25 cellular contexts compared by ENCODE assay signal in genomic region chr3:124256156-124256555, GRCh38.
DNase-seq lines count a peak whose midpoint lies in the region; TF ChIP-seq lines count a peak whose summit lies in the region.
"Had no signal": no experiment of that assay in that cellular context is flagged by ENCODE, and none has a peak within 500 bp of the region (broad histone marks: within the 10 kb centered on the region; RNA-seq: fewer than 3 reads in every experiment).

No MANE protein-coding gene starts in this region.

- H3K27ac ChIP-seq in ascending aorta (peak overlapping the region; percentile 83 to 88), suprapubic skin (peak overlapping the region; percentile 50)
- H3K27ac ChIP-seq: C4-2B had no signal

- H3K9me3 ChIP-seq in ascending aorta, result no peaks in the 10 kb centered on the region
- H3K9me3 ChIP-seq in suprapubic skin, result no peaks in the 10 kb centered on the region
- H3K9me3 ChIP-seq: adrenal gland, heart left ventricle had no signal

- no peak for TF ChIP-seq EP300 in suprapubic skin (IDR thresholded peaks at IDR 0.05)

- H3K4me1 ChIP-seq in ascending aorta (peaks cover 6 to 34% of the 10 kb centered on the region in 2 donors), suprapubic skin (peaks cover 48% of the 10 kb centered on the region)

- intact Hi-C loops in ascending aorta (cut with DNase I), result no loop called here

- no peaks in the 10 kb centered on the region for H3K36me3 ChIP-seq in ascending aorta
- H3K36me3 ChIP-seq in suprapubic skin, result no peaks in the 10 kb centered on the region
- H3K36me3 ChIP-seq: adrenal gland, heart left ventricle had no signal

- TF ChIP-seq CTCF in ascending aorta (IDR thresholded peaks at IDR 0.05) (no peak), suprapubic skin (IDR thresholded peaks at IDR 0.05) (no peak)

- 68% methylated on average over 1 of the region's 1 CpG for WGBS in suprapubic skin

- TF ChIP-seq POLR2A in suprapubic skin (IDR thresholded peaks at IDR 0.05), result no peak

- H3K4me3 ChIP-seq in ascending aorta (no peak overlapping the region), suprapubic skin (no peak overlapping the region)
- H3K4me3 ChIP-seq: adrenal gland, heart left ventricle, lung had no signal

- DNase-seq in NCI-H1417 (lab: John Stamatoyannopoulos, UW) (peak in 2 of 3 experiments; percentile 14 to 47), NCI-H1417 treated with DMSO at 0.1 percent for 48 hours (lab: John Stamatoyannopoulos, UW) (no peak), ascending aorta (ENCODE audit: low spot score in 2 of 2) (no peak), islet precursor cell (peak; percentile 89), suprapubic skin (ENCODE audit: low spot score in 2 of 2) (no peak), NCI-H82 (lab: John Stamatoyannopoulos, UW) (no peak), dermis blood vessel endothelial cell (no peak), SKM-1 (lab: John Stamatoyannopoulos, UW; ENCODE audit: unreplicated experiment) (no peak)
- DNase-seq: 8988T; activated CD4-positive, alpha-beta T cell treated with anti-CD3 and anti-CD28 coated beads for 36 hours; activated CD8-positive, alpha-beta T cell treated with anti-CD3 and anti-CD28 coated beads for 36 hours; activated naive CD4-positive, alpha-beta T cell treated with anti-CD3 and anti-CD28 coated beads for 36 hours; adrenal gland; effector CD8-positive, alpha-beta T cell; GF-D8; HCEC 1CT; heart left ventricle; MV-4-11; NCI-H187; nephron progenitor cell; SIG-M5; substantia nigra; T-helper 9 cell had no signal

- H3K27me3 ChIP-seq in ascending aorta (no peaks in the 10 kb centered on the region), suprapubic skin (no peaks in the 10 kb centered on the region)
- H3K27me3 ChIP-seq: adrenal gland, heart left ventricle had no signal

Comparison
In these comparisons a context has a peak if more than half of its experiments do, and no peak if none do; other contexts are left out.
1. DNase-seq: peak in NCI-H1417 (2 of 3) and islet precursor cell (single experiment); none in NCI-H1417 treated with DMSO at 0.1 percent for 48 hours (single experiment), ascending aorta (0 of 2), suprapubic skin (0 of 2), NCI-H82 (single experiment), dermis blood vessel endothelial cell (single experiment) and SKM-1 (single experiment).